Comparison of ENCODE assay signal across 27 cellular contexts in genomic region chr2:23111263-23111662, GRCh38.
"Had no signal": no experiment of that assay in that cellular context is flagged by ENCODE, and none has a peak within 500 bp of the region (broad histone marks: within the 10 kb centered on the region; RNA-seq: fewer than 3 reads in every experiment).

No MANE protein-coding gene starts in this region.

- H3K27ac ChIP-seq: stomach, suprapubic skin, testis, thoracic aorta, thyroid gland, tibial artery, tibial nerve, transverse colon, upper lobe of left lung, upper lobe of right lung, uterus, vagina had no signal

- H3K4me3 ChIP-seq: stomach, suprapubic skin, testis, thoracic aorta, thyroid gland, tibial artery, tibial nerve, transverse colon, upper lobe of left lung, upper lobe of right lung, uterus, vagina had no signal

- H3K4me1 ChIP-seq: stomach, suprapubic skin, testis, thyroid gland, tibial artery, tibial nerve, transverse colon, upper lobe of left lung, upper lobe of right lung, uterus, vagina had no signal

- FAIRE-seq: urothelium cell line had no signal

- DNase-seq: stimulated activated CD4-positive, alpha-beta T cell treated with anti-CD3 and anti-CD28 coated beads, Interleukin-2, amount 100 ng/mL, for 48 hours; stimulated activated CD4-positive, alpha-beta T cell treated with anti-CD3 and anti-CD28 coated beads, Interleukin-4, amount 100 ng/mL, for 1 hour; stimulated activated CD4-positive, alpha-beta T cell treated with anti-CD3 and anti-CD28 coated beads, Interleukin-4, amount 100 ng/mL, for 24 hours; stimulated activated CD4-positive, alpha-beta T cell treated with anti-CD3 and anti-CD28 coated beads, Interleukin-4, amount 100 ng/mL, for 4 hours; stimulated activated CD8-positive, alpha-beta memory T cell treated with anti-CD3 and anti-CD28 coated beads, Interleukin-4, amount 100 ng/mL, for 48 hours; stimulated activated naive B cell treated with anti-CD40 and anti-IgM and Interleukin-4, amounts not matched to agents 10 μg/mL and 1 μg/mL and 100 μg/mL, for 72 hours; stimulated activated naive CD4-positive, alpha-beta T cell; stimulated activated naive CD4-positive, alpha-beta T cell treated with Interleukin-2 at 50 U/mL for 16 hours; stimulated activated naive CD8-positive, alpha-beta T cell treated with anti-CD3 and anti-CD28 coated beads, Interleukin-15, amount 100 ng/mL, for 72 hours; stimulated activated naive CD8-positive, alpha-beta T cell treated with anti-CD3 and anti-CD28 coated beads, Interleukin-15, Interleukin-2, amounts not matched to agents 100 U/mL and 50 U/mL, for 24 hours; stomach; substantia nigra; testis; thyroid gland; tibial artery; transverse colon; trophoblast cell; upper lobe of left lung; upper lobe of right lung; uterus had no signal

- H3K9me3 ChIP-seq: suprapubic skin, testis, thoracic aorta, thyroid gland, tibial artery, transverse colon, upper lobe of left lung, upper lobe of right lung, vagina had no signal

- ATAC-seq: stimulated activated effector memory CD8-positive, alpha-beta T cell treated with anti-CD3 and anti-CD28 coated beads, Interleukin-12 subunit alpha, Interleukin-12 subunit beta, amount 100 ng/mL, for 72 hours; stimulated activated memory B cell treated with anti-CD40 and anti-IgM and Interleukin-4, amounts not matched to agents 10 μg/mL and 1 μg/mL and 100 μg/mL, for 72 hours; stimulated activated naive B cell treated with anti-CD40 and anti-IgM and Interleukin-4, amounts not matched to agents 10 μg/mL and 1 μg/mL and 100 μg/mL, for 72 hours; stimulated activated naive CD8-positive, alpha-beta T cell treated with anti-CD3 and anti-CD28 coated beads, Interleukin-15, amount 100 ng/mL, for 72 hours; stimulated activated naive CD8-positive, alpha-beta T cell treated with anti-CD3 and anti-CD28 coated beads, Interleukin-15, Interleukin-2, amounts not matched to agents 100 U/mL and 50 U/mL, for 24 hours; upper lobe of right lung had no signal

- H3K36me3 ChIP-seq: stomach, suprapubic skin, thoracic aorta, thyroid gland, tibial artery, tibial nerve, transverse colon, upper lobe of left lung, upper lobe of right lung, uterus, vagina had no signal

- H3K27me3 ChIP-seq: stomach, suprapubic skin, testis, thyroid gland, tibial artery, tibial nerve, transverse colon, upper lobe of left lung, upper lobe of right lung, uterus, vagina had no signal
